8 cellular contexts compared by ENCODE assay signal in genomic region chr15:64701482-64701881, GRCh38.
DNase-seq lines count a peak whose midpoint lies in the region; ATAC-seq and TF ChIP-seq lines count a peak whose summit lies in the region.

No MANE protein-coding gene starts in this region.

- ATAC-seq in HG03439 (IDR thresholded peaks at IDR 0.05; ENCODE audit: unreplicated experiment) (no peak), HG03571 (IDR thresholded peaks at IDR 0.05; ENCODE audit: unreplicated experiment) (no peak)

- no peaks in the 10 kb centered on the region for H3K27me3 Mint-ChIP-seq in nephron progenitor cell (ENCODE audit: low read depth, poor library complexity)

- POLR2A ChIA-PET in BJ (lab: Charles Lee): interaction anchor here (0.7 kb wide), 2 partner anchors 268 to 641 kb away, joined by 3 to 5 read pairs; no protein-coding TSS in a partner anchor

- H3K4me3 ChIP-seq in BJ (ENCODE audit: low read depth, low read length) (peak overlapping the region; percentile 94), Loucy (ENCODE audit: low read length, poor library complexity, severe bottlenecking) (peak overlapping the region; percentile 88), ectodermal cell (ENCODE audit: insufficient read depth, low read depth, low read length) (peak overlapping the region; percentile 73)

- H3K79me2 ChIP-seq in Loucy (ENCODE audit: insufficient read depth, low read length): peaks cover 64% of the 10 kb centered on the region

- DNase-seq in BJ (ENCODE audit: low read depth): no peak
- no peak for DNase-seq in nephron progenitor cell
- no peak for DNase-seq in NCI-H2029 (lab: John Stamatoyannopoulos, UW)
- DNase-seq in GM13977 (ENCODE audit: low spot score): no peak

- peak overlapping the region; percentile 98 for H3K27ac Mint-ChIP-seq in nephron progenitor cell

- H3K27me3 ChIP-seq in BJ (ENCODE audit: control insufficient read depth, insufficient read depth, low read length) (no peaks in the 10 kb centered on the region), Loucy (ENCODE audit: insufficient read depth, low read length, poor library complexity, severe bottlenecking) (no peaks in the 10 kb centered on the region), ectodermal cell (ENCODE audit: control insufficient read depth, insufficient read depth, low read length, poor library complexity, severe bottlenecking) (no peaks in the 10 kb centered on the region)

- H3K4me1 Mint-ChIP-seq in nephron progenitor cell: peaks cover 64% of the 10 kb centered on the region

- H3K36me3 Mint-ChIP-seq in nephron progenitor cell (ENCODE audit: low read depth): peaks cover 21% of the 10 kb centered on the region

- peaks cover 57% of the 10 kb centered on the region for H4K20me1 ChIP-seq in Loucy (ENCODE audit: insufficient read depth, low read length, poor library complexity, severe bottlenecking)

- H3K9me3 ChIP-seq in Loucy (ENCODE audit: insufficient read depth, low read depth, low read length) (no peaks in the 10 kb centered on the region), ectodermal cell (ENCODE audit: control insufficient read depth, low read length) (no peaks in the 10 kb centered on the region)

- in situ Hi-C loops in GM13977 (cut with MboI; ENCODE audit: low pct_unique_long_range_greater_than_20kb, low sequenced_read_pairs, unreplicated experiment): no loop called here

- no peaks in the 10 kb centered on the region for H3K9me3 Mint-ChIP-seq in nephron progenitor cell

- H3K4me2 ChIP-seq in Loucy (ENCODE audit: low read depth, low read length, poor library complexity, severe bottlenecking): peak overlapping the region; percentile 96

- no peaks in the 10 kb centered on the region for H3F3A ChIP-seq in Loucy (ENCODE audit: low read depth)

- CTCF ChIA-PET in BJ (lab: Yijun Ruan, JAX): interaction anchor here (1.4 to 21.7 kb wide), 3 partner anchors 8 to 26 kb away, joined by 4 to 395 read pairs (median 11); no protein-coding TSS in a partner anchor

- H3K27ac ChIP-seq in ectodermal cell (ENCODE audit: insufficient read depth, low read depth, low read length, poor library complexity, severe bottlenecking): peak overlapping the region; percentile 77

- no peak overlapping the region for H2AFZ ChIP-seq in Loucy (ENCODE audit: low read length)

- no peaks in the 10 kb centered on the region for H3K9me2 ChIP-seq in Loucy (replicated peaks; ENCODE audit: low read depth, low read length)

- no peaks in the 10 kb centered on the region for H3K36me3 ChIP-seq in BJ (ENCODE audit: control insufficient read depth, insufficient read depth, low read length)
- H3K36me3 ChIP-seq in Loucy (ENCODE audit: insufficient read depth, low read length): no peaks in the 10 kb centered on the region
- no peaks in the 10 kb centered on the region for H3K36me3 ChIP-seq in ectodermal cell (ENCODE audit: control insufficient read depth, insufficient read depth, low read length)

- 3 to 4% methylated on average over 2 of the region's 2 CpGs for WGBS in ectodermal cell, 2 experiments

- TF ChIP-seq CTCF in BJ (IDR thresholded peaks at IDR 0.05; ENCODE audit: insufficient read depth, low read depth, low read length) (no peak), Loucy (conservative IDR thresholded peaks at IDR 0.05; ENCODE audit: low read length) (no peak), nephron progenitor cell (IDR thresholded peaks at IDR 0.05) (no peak), GM13977 (IDR thresholded peaks at IDR 0.05; ENCODE audit: extremely low read depth, insufficient read depth, missing control alignments) (no peak)

- H3K4me3 Mint-ChIP-seq in nephron progenitor cell: peak overlapping the region; percentile 92

- H3K9ac ChIP-seq in Loucy (ENCODE audit: low read depth, low read length, poor library complexity, severe bottlenecking): peak overlapping the region; percentile 98

- H3K4me1 ChIP-seq in Loucy (ENCODE audit: insufficient read depth, low read length, poor library complexity, severe bottlenecking) (peaks cover 58% of the 10 kb centered on the region), ectodermal cell (ENCODE audit: control insufficient read depth, insufficient read depth, low read length) (peaks cover 31% of the 10 kb centered on the region)
